In the genomic region with DNA sequence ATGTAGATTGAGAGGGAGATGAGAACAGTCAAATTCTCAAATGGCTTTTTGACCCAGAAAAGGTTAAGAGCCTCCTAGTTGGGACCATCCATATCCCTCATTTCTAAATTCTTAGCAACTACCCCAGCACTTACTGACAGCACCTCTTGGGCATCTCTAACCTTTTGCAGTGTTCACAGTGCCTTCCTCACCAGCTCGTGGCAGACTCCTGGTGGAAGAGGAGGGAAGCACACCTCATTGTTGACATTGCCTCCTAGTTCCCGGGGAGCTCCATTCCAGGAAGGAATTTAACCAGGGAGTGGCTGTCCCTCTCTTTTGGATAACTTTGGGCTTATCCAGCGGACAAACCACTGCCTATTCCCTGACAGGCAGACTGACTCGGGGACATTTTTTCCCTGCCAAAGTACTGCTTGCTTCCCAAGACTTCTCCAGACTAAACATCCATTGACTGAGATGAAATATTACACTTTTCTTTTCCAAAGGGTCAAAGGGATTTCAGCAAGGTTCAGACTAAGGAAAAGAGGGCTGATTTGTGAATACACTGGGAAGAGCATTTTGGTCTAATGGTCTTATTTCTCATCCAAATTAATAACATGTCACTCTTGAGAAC, we compare ENCODE assay signal across 8 cellular contexts. TPM values are rescaled to one million over a fixed set of nuclear protein-coding genes. Genes with fewer than 3 reads are reported as not detected.
DNase-seq lines count a peak whose midpoint lies in the region; ATAC-seq and TF ChIP-seq lines count a peak whose summit lies in the region.

No MANE protein-coding gene starts in this region.

- CTCF ChIA-PET in WTC11 (lab: Charles Lee), result interaction anchor here (0.6 to 4.3 kb wide), 56 partner anchors 8 to 333 kb away, joined by 3 to 90 read pairs (median 5); a partner anchor contains a TSS

- peak; percentile 86 to 91 for TF ChIP-seq RAD21 in liver (IDR thresholded peaks at IDR 0.05)

- H3K9me3 ChIP-seq in liver (ENCODE audit: control insufficient read depth in 4 of 4, low read length in 3 of 4), result no peaks in the 10 kb centered on the region

- no peaks in the 10 kb centered on the region; the same call in 1 of the 2 replicates for H3K27me3 Mint-ChIP-seq in WTC11 (ENCODE audit: low read depth)
- no peaks in the 10 kb centered on the region for H3K27me3 Mint-ChIP-seq in chondrocyte (ENCODE audit: low read depth)

- no peaks in the 10 kb centered on the region for H3K36me3 ChIP-seq in liver (ENCODE audit: control insufficient read depth in 4 of 4, insufficient read depth in 3 of 4, low read depth in 1 of 4, low read length in 3 of 4)

- no peaks in the 10 kb centered on the region for H3K4me1 ChIP-seq in liver (ENCODE audit: control insufficient read depth in 4 of 4, insufficient read depth in 4 of 4, low read length in 3 of 4)

- H3K4me3 ChIP-seq in liver (ENCODE audit: low read depth in 1 of 3, low read length in 3 of 3), result no peak overlapping the region

- WGBS in liver, result 6% methylated on average over 4 of the region's 4 CpGs

- H3K4me3 Mint-ChIP-seq in WTC11 (no peak overlapping the region), chondrocyte (ENCODE audit: unreplicated experiment) (no peak overlapping the region)

- POLR2A ChIA-PET in WTC11 (lab: Charles Lee), result interaction anchor here (1.0 kb wide), 2 partner anchors 64 to 83 kb away, joined by 3 to 4 read pairs; a partner anchor contains a TSS

- H3K27me3 ChIP-seq in liver (ENCODE audit: control insufficient read depth in 4 of 4, insufficient read depth in 4 of 4, low read length in 3 of 4), result no peaks in the 10 kb centered on the region

- no peaks in the 10 kb centered on the region for H3K9me3 Mint-ChIP-seq in WTC11
- no peaks in the 10 kb centered on the region for H3K9me3 Mint-ChIP-seq in chondrocyte (ENCODE audit: low read depth)

- H3K36me3 Mint-ChIP-seq in WTC11 (no peaks in the 10 kb centered on the region), chondrocyte (ENCODE audit: low read depth) (no peaks in the 10 kb centered on the region)

- peak; percentile 61 for DNase-seq in COLO668 (lab: John Stamatoyannopoulos, UW; ENCODE audit: unreplicated experiment)
- DNase-seq in H4 (ENCODE audit: low spot score), result peak; percentile 72
- peak; percentile 87 for DNase-seq in NCI-H2171 (lab: John Stamatoyannopoulos, UW)
- peak; percentile 86 for DNase-seq in WTC11 (ENCODE audit: low spot score)
- DNase-seq in chondrocyte (ENCODE audit: low spot score), result no peak
- DNase-seq in stimulated activated CD8-positive, alpha-beta memory T cell treated with anti-CD3 and anti-CD28 coated beads, Interleukin-4, amount 100 ng/mL, for 24 hours (ENCODE audit: low read depth), result peak; percentile 19

- no peak for TF ChIP-seq POLR2A in GM18505 (IDR thresholded peaks at IDR 0.05; ENCODE audit: borderline replicate concordance, extremely low read depth, insufficient read depth, insufficient read length)

- H3K4me1 Mint-ChIP-seq in WTC11 (0 out of 2 replicates have a peak, but pooled peaks cover 3% of the 10 kb centered on the region), chondrocyte (ENCODE audit: low read depth) (peaks cover 75% of the 10 kb centered on the region)

- ATAC-seq in WTC11 (peak; percentile 99), GM18505 (IDR thresholded peaks at IDR 0.05; ENCODE audit: unreplicated experiment) (no peak)

- H3K27ac ChIP-seq in liver (ENCODE audit: low read depth in 1 of 2, low read length in 2 of 2), result no peak overlapping the region

- H3K9ac ChIP-seq in liver (ENCODE audit: low read depth in 1 of 2, low read length in 2 of 2), result no peak overlapping the region

- peak; percentile 68 for TF ChIP-seq CTCF in WTC11 (IDR thresholded peaks at IDR 0.05)
- TF ChIP-seq CTCF in chondrocyte (IDR thresholded peaks at IDR 0.05), result peak; percentile 86
- TF ChIP-seq CTCF in liver (IDR thresholded peaks at IDR 0.05; ENCODE audit: low read depth, low read length, missing input control), result peak; percentile 89

- H3K27ac Mint-ChIP-seq in WTC11 (no peak overlapping the region), chondrocyte (ENCODE audit: unreplicated experiment) (peak overlapping the region; percentile 90)

TF ChIP-seq in WTC11, 78 proteins besides CTCF, POLR2A, EP300 and RAD21:
- TF ChIP-seq GRHL2 (CRISPR knock-in tag; IDR thresholded peaks at IDR 0.05; ENCODE audit: insufficient replicate concordance, severe bottlenecking) (no peak), ZNF416 (CRISPR knock-in tag; IDR thresholded peaks at IDR 0.05) (no peak), GABPB1 (CRISPR knock-in tag; IDR thresholded peaks at IDR 0.05) (peak; percentile 36; the same call in 1 of the 2 replicates), NFYB (CRISPR knock-in tag; conservative IDR thresholded peaks at IDR 0.05; ENCODE audit: low read depth) (no peak), ZNF138 (CRISPR knock-in tag; conservative IDR thresholded peaks at IDR 0.05) (no peak)
- TF ChIP-seq, protein P1, sequence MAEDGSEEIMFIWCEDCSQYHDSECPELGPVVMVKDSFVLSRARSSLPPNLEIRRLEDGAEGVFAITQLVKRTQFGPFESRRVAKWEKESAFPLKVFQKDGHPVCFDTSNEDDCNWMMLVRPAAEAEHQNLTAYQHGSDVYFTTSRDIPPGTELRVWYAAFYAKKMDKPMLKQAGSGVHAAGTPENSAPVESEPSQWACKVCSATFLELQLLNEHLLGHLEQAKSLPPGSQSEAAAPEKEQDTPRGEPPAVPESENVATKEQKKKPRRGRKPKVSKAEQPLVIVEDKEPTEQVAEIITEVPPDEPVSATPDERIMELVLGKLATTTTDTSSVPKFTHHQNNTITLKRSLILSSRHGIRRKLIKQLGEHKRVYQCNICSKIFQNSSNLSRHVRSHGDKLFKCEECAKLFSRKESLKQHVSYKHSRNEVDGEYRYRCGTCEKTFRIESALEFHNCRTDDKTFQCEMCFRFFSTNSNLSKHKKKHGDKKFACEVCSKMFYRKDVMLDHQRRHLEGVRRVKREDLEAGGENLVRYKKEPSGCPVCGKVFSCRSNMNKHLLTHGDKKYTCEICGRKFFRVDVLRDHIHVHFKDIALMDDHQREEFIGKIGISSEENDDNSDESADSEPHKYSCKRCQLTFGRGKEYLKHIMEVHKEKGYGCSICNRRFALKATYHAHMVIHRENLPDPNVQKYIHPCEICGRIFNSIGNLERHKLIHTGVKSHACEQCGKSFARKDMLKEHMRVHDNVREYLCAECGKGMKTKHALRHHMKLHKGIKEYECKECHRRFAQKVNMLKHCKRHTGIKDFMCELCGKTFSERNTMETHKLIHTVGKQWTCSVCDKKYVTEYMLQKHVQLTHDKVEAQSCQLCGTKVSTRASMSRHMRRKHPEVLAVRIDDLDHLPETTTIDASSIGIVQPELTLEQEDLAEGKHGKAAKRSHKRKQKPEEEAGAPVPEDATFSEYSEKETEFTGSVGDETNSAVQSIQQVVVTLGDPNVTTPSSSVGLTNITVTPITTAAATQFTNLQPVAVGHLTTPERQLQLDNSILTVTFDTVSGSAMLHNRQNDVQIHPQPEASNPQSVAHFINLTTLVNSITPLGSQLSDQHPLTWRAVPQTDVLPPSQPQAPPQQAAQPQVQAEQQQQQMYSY (CRISPR knock-in tag; IDR thresholded peaks at IDR 0.05), result peak; percentile 74

TF ChIP-seq in liver, 16 proteins besides CTCF, POLR2A, EP300 and RAD21:
- TF ChIP-seq FOXA2 (IDR thresholded peaks at IDR 0.05) (peak; percentile 56), HNF4A (conservative IDR thresholded peaks at IDR 0.05) (no peak), FOXA1 (IDR thresholded peaks at IDR 0.05) (peak; percentile 55), NR2F2 (IDR thresholded peaks at IDR 0.05) (no peak)

RNA-seq across cellular contexts. Expression of a gene that starts 9.0 kb away (rescaled TPM):
- total RNA-seq in H4 (2014; rRNA removed; shearing (Covaris generic)), result not detected in 2 replicates
- not detected in 3 replicates for total RNA-seq in WTC11 (2021)
- total RNA-seq in chondrocyte, result not detected in 3 replicates
- not detected for total RNA-seq in liver
- polyA plus RNA-seq in liver, result not detected

RNA-seq across cellular contexts. Expression of a gene that starts 55.0 kb away (rescaled TPM):
- 31.9 and 34.2 TPM in 2 replicates for total RNA-seq in H4 (2014; rRNA removed; shearing (Covaris generic))
- total RNA-seq in WTC11 (2021), result 33.5 to 36.1 TPM (median 33.9 TPM) in 3 replicates
- 52.1 to 89.9 TPM (median 88.0 TPM) in 3 replicates for total RNA-seq in chondrocyte
- total RNA-seq in liver, result 10 to 100 TPM in 1 of 2 donors, 1 to 10 TPM in 1; 9.9 to 12.3 TPM
- 10 to 100 TPM in 1 of 2 donors, 1 to 10 TPM in 1; 9.0 to 32.9 TPM for polyA plus RNA-seq in liver
